ENCODE assay signal across 17 cellular contexts in the genomic region with DNA sequence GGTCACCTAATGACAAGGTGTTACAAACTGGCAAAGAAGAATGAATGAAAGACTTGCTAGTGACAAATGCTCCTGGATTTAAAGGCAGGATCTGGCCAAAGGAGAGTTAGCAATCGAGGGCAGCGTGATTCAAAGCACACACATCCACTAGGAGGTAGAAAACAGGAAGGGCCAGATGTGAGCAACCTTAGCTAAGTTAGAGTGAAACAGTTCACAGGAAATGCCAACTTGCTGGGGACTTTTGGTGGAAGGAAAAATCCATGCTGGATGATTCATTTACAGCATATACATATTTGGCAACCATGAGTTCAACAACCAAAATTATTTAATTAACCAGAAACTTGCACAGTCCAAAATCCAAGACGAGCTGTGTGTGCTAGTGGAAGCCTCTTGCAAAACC.
DNase-seq lines count a peak whose midpoint lies in the region; TF ChIP-seq lines count a peak whose summit lies in the region.
"Had no signal": no experiment of that assay in that cellular context is flagged by ENCODE, and none has a peak within 500 bp of the region (broad histone marks: within the 10 kb centered on the region; RNA-seq: fewer than 3 reads in every experiment).

No MANE protein-coding gene starts in this region.

- H3K4me1 Mint-ChIP-seq in MCF 10A (ENCODE audit: insufficient read depth, unreplicated experiment) = peaks cover 19% of the 10 kb centered on the region

- TF ChIP-seq CTCF in MCF 10A (IDR thresholded peaks at IDR 0.05; ENCODE audit: unreplicated experiment) (no peak), breast epithelium (IDR thresholded peaks at IDR 0.05) (no peak), fibroblast of mammary gland (conservative IDR thresholded peaks at IDR 0.05; ENCODE audit: control insufficient read depth, insufficient read depth, low read depth, low read length) (no peak), vagina (IDR thresholded peaks at IDR 0.05) (no peak)

- TF ChIP-seq POLR2A in breast epithelium (IDR thresholded peaks at IDR 0.05) = no peak
- no peak for TF ChIP-seq POLR2A in vagina (IDR thresholded peaks at IDR 0.05)

- no peaks in the 10 kb centered on the region for H3K27me3 ChIP-seq in breast epithelium
- H3K27me3 ChIP-seq in adipocyte (replicated peaks; ENCODE audit: control insufficient read depth, insufficient read depth, low read length) = no peaks in the 10 kb centered on the region
- no peaks in the 10 kb centered on the region for H3K27me3 ChIP-seq in vagina

- H3K4me3 ChIP-seq in breast epithelium (no peak overlapping the region), adipocyte (ENCODE audit: low read length) (no peak overlapping the region), fibroblast of mammary gland (ENCODE audit: control insufficient read depth, low read depth, low read length) (no peak overlapping the region), vagina (no peak overlapping the region)

- BruUV-seq in MCF 10A (replicated peaks; lab: Mats Ljungman, UMichigan) = no TSS peak

- POLR2A ChIA-PET in MCF 10A (lab: Yijun Ruan, JAX) = no interaction called here

- H3K4me1 ChIP-seq in breast epithelium (no peaks in the 10 kb centered on the region), adipocyte (ENCODE audit: control insufficient read depth, insufficient read depth, low read length) (peaks cover 3% of the 10 kb centered on the region), vagina (peaks cover 13% of the 10 kb centered on the region)

- no peaks in the 10 kb centered on the region for H3K9me3 Mint-ChIP-seq in MCF 10A (ENCODE audit: unreplicated experiment)

- H3K27ac ChIP-seq in breast epithelium = no peak overlapping the region
- peak overlapping the region; percentile 36 for H3K27ac ChIP-seq in vagina
- H3K27ac ChIP-seq: 22Rv1 had no signal

- intact Hi-C loops in MCF 10A (cut with micrococcal nuclease) (no loop called here), breast epithelium (cut with DNase I; ENCODE audit: low total_unique reads) (no loop called here), vagina (cut with DNase I) (no loop called here)

- H3K9me3 ChIP-seq in breast epithelium (no peaks in the 10 kb centered on the region), adipocyte (ENCODE audit: control insufficient read depth, low read length) (no peaks in the 10 kb centered on the region), vagina (no peaks in the 10 kb centered on the region)

- peak overlapping the region; percentile 69 for H3K27ac Mint-ChIP-seq in MCF 10A (ENCODE audit: low read depth, unreplicated experiment)

- H3K9ac ChIP-seq in adipocyte (ENCODE audit: low read length) = no peak overlapping the region

- no peaks in the 10 kb centered on the region for H3K36me3 Mint-ChIP-seq in MCF 10A (ENCODE audit: insufficient read depth, unreplicated experiment)

- CTCF ChIA-PET in MCF 10A (lab: Yijun Ruan, JAX) = interaction anchor here (0.8 kb wide), 1 partner anchor 35 kb away, joined by 5 read pairs; no protein-coding TSS in a partner anchor

- peak; percentile 76 for DNase-seq in MCF 10A (ENCODE audit: unreplicated experiment)
- no peak for DNase-seq in breast epithelium (ENCODE audit: low spot score in 2 of 2)
- DNase-seq in adipocyte (ENCODE audit: low read depth) = peak; percentile 60
- DNase-seq in fibroblast of mammary gland (ENCODE audit: low read depth) = peak; percentile 60
- DNase-seq in vagina (ENCODE audit: extremely low spot score in 2 of 2) = no peak
- no peak for DNase-seq in DMS153 (lab: John Stamatoyannopoulos, UW)
- no peak for DNase-seq in NCI-H2107 treated with DMSO at 0.1 percent for 48 hours (lab: John Stamatoyannopoulos, UW; ENCODE audit: unreplicated experiment)
- no peak for DNase-seq in activated T-cell treated with anti-CD3 and anti-CD28 coated beads, Interleukin-2, amount 50 U/mL, for 1 hour
- DNase-seq: activated CD4-positive, alpha-beta T cell treated with anti-CD3 and anti-CD28 coated beads, Interleukin-2, amount 50 U/mL, for 48 hours; activated gamma-delta T cell treated with Interleukin-2 at 50 U/mL for 16 hours; DMS79; hypothalamus; mesendoderm; posterior cingulate gyrus; substantia nigra; T-helper 2 cell had no signal

- H3K36me3 ChIP-seq in breast epithelium = no peaks in the 10 kb centered on the region
- H3K36me3 ChIP-seq in adipocyte (ENCODE audit: control insufficient read depth, insufficient read depth, low read length, severe bottlenecking) = no peaks in the 10 kb centered on the region
- H3K36me3 ChIP-seq in vagina = no peaks in the 10 kb centered on the region

- H3K27me3 Mint-ChIP-seq in MCF 10A (ENCODE audit: insufficient read depth, unreplicated experiment) = no peaks in the 10 kb centered on the region

- H3K4me3 Mint-ChIP-seq in MCF 10A (ENCODE audit: unreplicated experiment) = no peak overlapping the region

Comparison
In these comparisons a context has a peak if more than half of its experiments do, and no peak if none do; other contexts are left out.
1. DNase-seq: peak in MCF 10A (single experiment), adipocyte (single experiment) and fibroblast of mammary gland (single experiment); none in breast epithelium (0 of 2), vagina (0 of 2), DMS153 (single experiment), NCI-H2107 treated with DMSO at 0.1 percent for 48 hours (single experiment) and activated T-cell treated with anti-CD3 and anti-CD28 coated beads, Interleukin-2, amount 50 U/mL, for 1 hour (single experiment).